Comparison of ENCODE assay signal across 9 cellular contexts in the genomic region with DNA sequence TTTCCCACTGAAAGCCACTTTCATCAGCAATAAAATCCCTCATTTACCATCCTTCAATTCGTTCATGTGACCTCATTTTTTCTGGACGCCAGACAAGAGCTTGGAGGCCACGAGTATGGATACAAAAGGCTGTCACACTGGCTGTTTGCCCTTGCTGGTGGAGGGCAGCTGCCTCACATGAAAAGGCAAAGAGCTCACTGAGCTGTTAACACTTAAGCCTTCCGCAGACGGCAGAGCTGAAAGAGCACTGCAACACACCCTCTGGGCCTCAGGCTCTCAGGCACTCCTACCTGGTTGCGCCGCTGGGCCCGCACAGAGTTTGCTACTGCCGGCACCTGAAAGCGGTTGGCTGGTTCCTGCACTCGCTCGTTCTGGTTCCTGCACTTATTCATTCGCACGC.
A peak's percentile ranks its signal among the peaks of the same experiment; 100 is the strongest.
DNase-seq lines count a peak whose midpoint lies in the region; ATAC-seq and TF ChIP-seq lines count a peak whose summit lies in the region.
"Had no signal": no experiment of that assay in that cellular context is flagged by ENCODE, and none has a peak within 500 bp of the region (broad histone marks: within the 10 kb centered on the region; RNA-seq: fewer than 3 reads in every experiment).

No MANE protein-coding gene starts in this region.

- ATAC-seq in HG03565 (IDR thresholded peaks at IDR 0.05; ENCODE audit: unreplicated experiment) = no peak

- H3K27ac Mint-ChIP-seq in neural crest cell (ENCODE audit: unreplicated experiment) = no peak overlapping the region

- peak overlapping the region; percentile 11 for H3K4me3 Mint-ChIP-seq in neural crest cell
- H3K4me3 Mint-ChIP-seq: central memory CD8-positive, alpha-beta T cell had no signal

- TF ChIP-seq CTCF in neural crest cell (conservative IDR thresholded peaks at IDR 0.05) = no peak

- DNase-seq in DMS53 treated with DMSO at 0.1 percent for 48 hours (lab: John Stamatoyannopoulos, UW; ENCODE audit: unreplicated experiment) (peak; percentile 97), NCI-H774 (lab: John Stamatoyannopoulos, UW) (peak; percentile 86), globus pallidus (ENCODE audit: low spot score) (peak; percentile 86), neural crest cell (ENCODE audit: low read depth, low spot score) (peak; percentile 7), GOT3 (lab: John Stamatoyannopoulos, UW) (no peak)
- DNase-seq in stimulated activated CD4-positive, alpha-beta T cell treated with anti-CD3 and anti-CD28 coated beads, Interleukin-4, amount 100 ng/mL, for 24 hours = no peak
- no peak for DNase-seq in activated CD4-positive, CD25-positive, alpha-beta regulatory T cell treated with anti-CD3 and anti-CD28 coated beads, Interleukin-2, amount 50 U/mL, for 72 hours

- peaks cover 31% of the 10 kb centered on the region for H3K4me1 Mint-ChIP-seq in neural crest cell
- H3K4me1 Mint-ChIP-seq: central memory CD8-positive, alpha-beta T cell had no signal

- H3K36me3 Mint-ChIP-seq in neural crest cell (ENCODE audit: low read depth) = no peaks in the 10 kb centered on the region

- H3K27me3 Mint-ChIP-seq in neural crest cell (ENCODE audit: low read depth) = no peaks in the 10 kb centered on the region
- H3K27me3 Mint-ChIP-seq: central memory CD8-positive, alpha-beta T cell had no signal

- H3K9me3 Mint-ChIP-seq in neural crest cell = no peaks in the 10 kb centered on the region
- H3K9me3 Mint-ChIP-seq: central memory CD8-positive, alpha-beta T cell had no signal

Comparison
In these comparisons a context has a peak if more than half of its experiments do, and no peak if none do; other contexts are left out.
1. DNase-seq: peak in DMS53 treated with DMSO at 0.1 percent for 48 hours (single experiment), NCI-H774 (single experiment), globus pallidus (single experiment) and neural crest cell (single experiment); none in stimulated activated CD4-positive, alpha-beta T cell treated with anti-CD3 and anti-CD28 coated beads, Interleukin-4, amount 100 ng/mL, for 24 hours (single experiment), GOT3 (single experiment) and activated CD4-positive, CD25-positive, alpha-beta regulatory T cell treated with anti-CD3 and anti-CD28 coated beads, Interleukin-2, amount 50 U/mL, for 72 hours (single experiment).